ENCODE assay signal across 9 cellular contexts in the genomic region with DNA sequence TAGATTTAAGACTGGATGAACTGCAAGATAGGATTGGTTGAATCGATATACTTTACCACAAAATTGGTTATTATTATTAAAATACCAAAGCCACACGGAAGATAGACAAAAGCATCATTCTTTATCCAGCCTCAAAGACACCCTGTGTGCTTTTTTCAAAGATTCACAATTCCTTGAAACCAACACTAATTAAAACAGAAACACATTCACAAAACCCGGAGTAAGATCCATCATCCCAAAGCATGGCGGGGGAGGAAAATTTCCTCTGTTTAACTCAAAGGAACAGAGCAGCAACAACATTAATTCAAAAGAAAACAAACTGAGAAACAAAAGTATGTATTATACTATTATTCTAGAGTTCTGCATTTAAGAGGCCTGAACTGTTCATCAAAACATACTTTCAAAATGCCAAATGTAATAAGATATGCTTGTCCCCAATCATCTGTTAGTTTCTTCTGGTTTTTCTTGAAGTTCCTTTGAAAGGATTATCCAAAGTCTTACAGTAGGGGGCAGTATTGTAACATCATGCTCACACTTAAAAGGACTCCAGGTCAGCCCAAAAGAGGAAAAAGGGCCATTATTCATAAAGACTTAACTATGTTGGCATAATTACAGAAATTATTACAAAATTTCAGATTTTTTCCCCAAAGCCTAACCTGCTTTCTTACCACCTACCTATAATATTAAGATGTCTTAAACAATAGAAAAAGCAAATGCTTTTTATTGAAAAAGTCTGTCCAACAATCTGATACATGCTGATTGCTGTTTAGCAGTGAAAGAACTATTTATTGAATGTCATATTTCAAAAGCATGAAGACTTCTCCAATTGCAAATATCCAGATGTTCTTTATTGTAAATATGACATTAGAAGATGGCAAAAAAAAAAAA.
DNase-seq lines count a peak whose midpoint lies in the region; ATAC-seq and TF ChIP-seq lines count a peak whose summit lies in the region.
"Had no signal": no experiment of that assay in that cellular context is flagged by ENCODE, and none has a peak within 500 bp of the region (broad histone marks: within the 10 kb centered on the region; RNA-seq: fewer than 3 reads in every experiment).

No MANE protein-coding gene starts in this region.

- H3K27ac ChIP-seq in mammary epithelial cell (ENCODE audit: insufficient read depth, low read depth, low read length), result no peak overlapping the region
- no peak overlapping the region for H3K27ac ChIP-seq in effector memory CD4-positive, alpha-beta T cell (ENCODE audit: insufficient read depth, low read length, poor library complexity, severe bottlenecking)

- TF ChIP-seq CTCF in mammary epithelial cell (conservative IDR thresholded peaks at IDR 0.05 in 1 of 2, IDR thresholded peaks at IDR 0.05 in 1 of 2; ENCODE audit: extremely low read depth in 1 of 2, insufficient read depth in 1 of 2, low read depth in 1 of 2, low read length in 2 of 2) (peak; percentile 48 to 75), type B pancreatic cell (conservative IDR thresholded peaks at IDR 0.05) (peak; percentile 91)

- H3K9ac ChIP-seq in mammary epithelial cell (ENCODE audit: insufficient read depth, low read length), result no peak overlapping the region

- in situ Hi-C loops in mammary epithelial cell (cut with MboI; ENCODE audit: low sequenced_read_pairs in 2 of 2), result loop anchor here (5.0 to 25.0 kb wide), 3 partner anchors 615 to 1030 kb away; a partner anchor contains a TSS

- H2AFZ ChIP-seq in mammary epithelial cell (ENCODE audit: low read depth, low read length), result no peak overlapping the region

- DNase-seq in activated CD8-positive, alpha-beta memory T cell treated with anti-CD3 and anti-CD28 coated beads, Interleukin-2, amount 10 ng/mL, durations not matched to agents 7 days and 5 days, result no peak
- no peak for DNase-seq in activated CD8-positive, alpha-beta memory T cell treated with anti-CD3 and anti-CD28 coated beads, Interleukin-2, amount 50 U/mL, for 4 hours
- peak; percentile 20 for DNase-seq in HPDE6-E6E7 (ENCODE audit: extremely low spot score)
- peak; percentile 63 for DNase-seq in NCI-H748 (lab: John Stamatoyannopoulos, UW; ENCODE audit: unreplicated experiment)
- peak; percentile 47 for DNase-seq in mammary epithelial cell
- DNase-seq in kidney glomerular epithelial cell (lab: John Stamatoyannopoulos, UW), result peak; percentile 47
- DNase-seq in type B pancreatic cell (ENCODE audit: extremely low spot score, unreplicated experiment), result no peak
- DNase-seq in effector memory CD4-positive, alpha-beta T cell, result no peak

- H3K27me3 ChIP-seq in mammary epithelial cell (ENCODE audit: insufficient read depth, low read length), result no peaks in the 10 kb centered on the region
- H3K27me3 ChIP-seq in effector memory CD4-positive, alpha-beta T cell (replicated peaks; ENCODE audit: control insufficient read depth, insufficient read depth, low read length, poor library complexity, severe bottlenecking), result no peaks in the 10 kb centered on the region

- peaks cover 3% of the 10 kb centered on the region for H3K4me1 Mint-ChIP-seq in activated CD8-positive, alpha-beta memory T cell treated with anti-CD3 and anti-CD28 coated beads, Interleukin-2, amount 10 ng/mL, durations not matched to agents 7 days and 5 days
- H3K4me1 Mint-ChIP-seq in type B pancreatic cell (ENCODE audit: unreplicated experiment), result peaks cover 39% of the 10 kb centered on the region
- H3K4me1 Mint-ChIP-seq: central memory CD8-positive, alpha-beta T cell had no signal

- H3K27me3 Mint-ChIP-seq in activated CD8-positive, alpha-beta memory T cell treated with anti-CD3 and anti-CD28 coated beads, Interleukin-2, amount 10 ng/mL, durations not matched to agents 7 days and 5 days, result no peaks in the 10 kb centered on the region
- no peaks in the 10 kb centered on the region for H3K27me3 Mint-ChIP-seq in type B pancreatic cell
- H3K27me3 Mint-ChIP-seq: central memory CD8-positive, alpha-beta T cell had no signal

- H3K4me2 ChIP-seq in mammary epithelial cell (ENCODE audit: insufficient read depth, low read depth, low read length), result no peak overlapping the region

- H3K4me3 Mint-ChIP-seq in activated CD8-positive, alpha-beta memory T cell treated with anti-CD3 and anti-CD28 coated beads, Interleukin-2, amount 10 ng/mL, durations not matched to agents 7 days and 5 days, result no peak overlapping the region
- peak overlapping the region; percentile 40 for H3K4me3 Mint-ChIP-seq in type B pancreatic cell
- H3K4me3 Mint-ChIP-seq: central memory CD8-positive, alpha-beta T cell had no signal

- dilution Hi-C loops in mammary epithelial cell (cut with HindIII; ENCODE audit: low sequenced_read_pairs), result no loop called here

- BruUV-seq in mammary epithelial cell (replicated peaks; lab: Mats Ljungman, UMichigan), result no TSS peak

- 53% methylated on average over 4 of the region's 4 CpGs for WGBS in mammary epithelial cell (ENCODE audit: low coverage, missing lambda C conversion rate)

- no peaks in the 10 kb centered on the region for H3K79me2 ChIP-seq in mammary epithelial cell (ENCODE audit: insufficient read depth, low read length)

- intact Hi-C loops in mammary epithelial cell (cut with micrococcal nuclease), result loop anchor here (1.0 to 5.0 kb wide), 9 partner anchors 182 to 1037 kb away; no protein-coding TSS in a partner anchor

- no peak overlapping the region for H3K4me3 ChIP-seq in mammary epithelial cell (replicated peaks in 1 of 3; ENCODE audit: insufficient read depth in 1 of 3, low read depth in 2 of 3, low read length in 3 of 3)
- no peak overlapping the region for H3K4me3 ChIP-seq in effector memory CD4-positive, alpha-beta T cell (ENCODE audit: insufficient read depth, low read depth, low read length, poor library complexity, severe bottlenecking)

- no peaks in the 10 kb centered on the region for H3K9me3 ChIP-seq in mammary epithelial cell (replicated peaks; ENCODE audit: insufficient read depth, low read length)
- H3K9me3 ChIP-seq in effector memory CD4-positive, alpha-beta T cell (ENCODE audit: control insufficient read depth, low read length), result no peaks in the 10 kb centered on the region

- H3K36me3 Mint-ChIP-seq in activated CD8-positive, alpha-beta memory T cell treated with anti-CD3 and anti-CD28 coated beads, Interleukin-2, amount 10 ng/mL, durations not matched to agents 7 days and 5 days, result no peaks in the 10 kb centered on the region
- H3K36me3 Mint-ChIP-seq in type B pancreatic cell, result no peaks in the 10 kb centered on the region

- no peaks in the 10 kb centered on the region for H3K36me3 ChIP-seq in mammary epithelial cell (ENCODE audit: insufficient read depth, low read length)
- no peaks in the 10 kb centered on the region for H3K36me3 ChIP-seq in effector memory CD4-positive, alpha-beta T cell (ENCODE audit: control insufficient read depth, insufficient read depth, low read length)

- no peaks in the 10 kb centered on the region for H3K9me3 Mint-ChIP-seq in activated CD8-positive, alpha-beta memory T cell treated with anti-CD3 and anti-CD28 coated beads, Interleukin-2, amount 10 ng/mL, durations not matched to agents 7 days and 5 days (ENCODE audit: low read depth)
- H3K9me3 Mint-ChIP-seq in type B pancreatic cell, result no peaks in the 10 kb centered on the region
- H3K9me3 Mint-ChIP-seq: central memory CD8-positive, alpha-beta T cell had no signal

- no peaks in the 10 kb centered on the region for H4K20me1 ChIP-seq in mammary epithelial cell (ENCODE audit: insufficient read depth, low read length)

- ATAC-seq in activated CD8-positive, alpha-beta memory T cell treated with anti-CD3 and anti-CD28 coated beads, Interleukin-2, amount 10 ng/mL, durations not matched to agents 7 days and 5 days, result peak; percentile 47

- H3K4me1 ChIP-seq in mammary epithelial cell (ENCODE audit: insufficient read depth, low read length), result no peaks in the 10 kb centered on the region
- no peaks in the 10 kb centered on the region for H3K4me1 ChIP-seq in effector memory CD4-positive, alpha-beta T cell (ENCODE audit: control insufficient read depth, insufficient read depth, low read length, poor library complexity, severe bottlenecking)

- H3K27ac Mint-ChIP-seq in activated CD8-positive, alpha-beta memory T cell treated with anti-CD3 and anti-CD28 coated beads, Interleukin-2, amount 10 ng/mL, durations not matched to agents 7 days and 5 days, result no peak overlapping the region
- no peak overlapping the region for H3K27ac Mint-ChIP-seq in type B pancreatic cell

- CTCF ChIA-PET in activated CD8-positive, alpha-beta memory T cell treated with anti-CD3 and anti-CD28 coated beads, Interleukin-2, amount 10 ng/mL, durations not matched to agents 7 days and 5 days (lab: Charles Lee), result interaction anchor here (1.2 to 2.7 kb wide), 2 partner anchors 9 to 1037 kb away, joined by 3 to 11 read pairs; no protein-coding TSS in a partner anchor
- CTCF ChIA-PET in mammary epithelial cell (lab: Charles Lee; ENCODE audit: low non-redundant PET), result interaction anchor here (0.6 to 0.9 kb wide), 3 partner anchors 181 to 443 kb away, joined by 3 to 9 read pairs (median 7); no protein-coding TSS in a partner anchor

Comparison
In these comparisons a context has a peak if more than half of its experiments do, and no peak if none do; other contexts are left out.
1. DNase-seq: peak in HPDE6-E6E7 (single experiment), NCI-H748 (single experiment), mammary epithelial cell (single experiment) and kidney glomerular epithelial cell (single experiment); none in activated CD8-positive, alpha-beta memory T cell treated with anti-CD3 and anti-CD28 coated beads, Interleukin-2, amount 10 ng/mL, durations not matched to agents 7 days and 5 days (single experiment), activated CD8-positive, alpha-beta memory T cell treated with anti-CD3 and anti-CD28 coated beads, Interleukin-2, amount 50 U/mL, for 4 hours (single experiment), type B pancreatic cell (single experiment) and effector memory CD4-positive, alpha-beta T cell (0 of 3).